Comparison of ENCODE assay signal across 20 cellular contexts in genomic region chr11:3213659-3214419, GRCh38. TPM values are rescaled to one million over a fixed set of nuclear protein-coding genes. Genes with fewer than 3 reads are reported as not detected.
"Had no signal": no experiment of that assay in that cellular context is flagged by ENCODE, and none has a peak within 500 bp of the region (broad histone marks: within the 10 kb centered on the region; RNA-seq: fewer than 3 reads in every experiment).

No MANE protein-coding gene starts in this region.

- ATAC-seq: activated T-helper 17 cell treated with anti-CD3 and anti-CD28 coated beads, Interleukin-2, amount 50 U/mL, for 72 hours; naive thymus-derived CD8-positive, alpha-beta T cell had no signal

- H3K27ac ChIP-seq: colonic mucosa, epithelial cell of prostate, ovary, stomach had no signal

- H3K9me3 Mint-ChIP-seq: T-helper 1 cell treated with Interleukin-12 subunit alpha and Interleukin-12 subunit beta and Interleukin-4 antibody, amounts not matched to agents 30 μg/mL and 1 μg/mL, for 36 hours had no signal

- H3K36me3 ChIP-seq: colonic mucosa, ovary, stomach had no signal

- H3K4me3 Mint-ChIP-seq: activated CD4-positive, alpha-beta T cell treated with anti-CD3 and anti-CD28 coated beads, Interleukin-2, amount 10 ng/mL, durations not matched to agents 7 days and 5 days; activated T-helper 17 cell treated with anti-CD3 and anti-CD28 coated beads, Interleukin-2, amount 50 U/mL, for 72 hours; naive thymus-derived CD8-positive, alpha-beta T cell; T-helper 1 cell treated with Interleukin-12 subunit alpha and Interleukin-12 subunit beta and Interleukin-4 antibody, amounts not matched to agents 30 μg/mL and 1 μg/mL, for 36 hours had no signal

- H3K9ac ChIP-seq: SK-N-SH had no signal

- H3K4me1 ChIP-seq: colonic mucosa had no signal

- DNase-seq: activated CD4-positive, alpha-beta T cell treated with anti-CD3 and anti-CD28 coated beads, Interleukin-2, amount 10 ng/mL, durations not matched to agents 7 days and 5 days; activated CD4-positive, CD25-positive, alpha-beta regulatory T cell; activated CD8-positive, alpha-beta memory T cell treated with anti-CD3 and anti-CD28 coated beads for 24 hours; colonic mucosa; effector CD4-positive, alpha-beta T cell; hippocampal formation; mammary epithelial cell; SK-N-SH; stimulated activated CD4-positive, alpha-beta T cell treated with anti-CD3 and anti-CD28 coated beads, Interleukin-4, amount 100 ng/mL, for 4 hours; stomach had no signal

- H3K4me2 ChIP-seq: SK-N-SH had no signal

- H3K4me3 ChIP-seq: colonic mucosa, ovary, stomach had no signal

- H3K4me1 Mint-ChIP-seq: activated T-helper 17 cell treated with anti-CD3 and anti-CD28 coated beads, Interleukin-2, amount 50 U/mL, for 72 hours had no signal

- H3K27ac Mint-ChIP-seq: activated CD4-positive, alpha-beta T cell treated with anti-CD3 and anti-CD28 coated beads, Interleukin-2, amount 10 ng/mL, durations not matched to agents 7 days and 5 days; activated T-helper 17 cell treated with anti-CD3 and anti-CD28 coated beads, Interleukin-2, amount 50 U/mL, for 72 hours; naive thymus-derived CD8-positive, alpha-beta T cell; T-helper 1 cell treated with Interleukin-12 subunit alpha and Interleukin-12 subunit beta and Interleukin-4 antibody, amounts not matched to agents 30 μg/mL and 1 μg/mL, for 36 hours had no signal

- H3K27me3 ChIP-seq: ovary had no signal

- H3K9me3 ChIP-seq: colonic mucosa had no signal

RNA-seq across cellular contexts. Expression of gene MRGPRG, which starts 4.8 kb away (rescaled TPM):
- total RNA-seq: activated CD4-positive, alpha-beta T cell treated with anti-CD3 and anti-CD28 coated beads, Interleukin-2, amount 10 ng/mL, durations not matched to agents 7 days and 5 days; activated T-helper 17 cell treated with anti-CD3 and anti-CD28 coated beads, Interleukin-2, amount 50 U/mL, for 72 hours; astrocyte; colonic mucosa; mammary epithelial cell; mononuclear cell; naive thymus-derived CD8-positive, alpha-beta T cell; ovary; renal cortical epithelial cell; skeletal muscle tissue; stomach; urinary bladder had no signal

RNA-seq across cellular contexts. Expression of gene MRGPRE, which starts 18.4 kb away (rescaled TPM):
- total RNA-seq: activated CD4-positive, alpha-beta T cell treated with anti-CD3 and anti-CD28 coated beads, Interleukin-2, amount 10 ng/mL, durations not matched to agents 7 days and 5 days; activated T-helper 17 cell treated with anti-CD3 and anti-CD28 coated beads, Interleukin-2, amount 50 U/mL, for 72 hours; astrocyte; colonic mucosa; mononuclear cell; naive thymus-derived CD8-positive, alpha-beta T cell; ovary; renal cortical epithelial cell; skeletal muscle tissue; stomach; urinary bladder had no signal
